ENCODE assay signal across 25 cellular contexts in the genomic region with DNA sequence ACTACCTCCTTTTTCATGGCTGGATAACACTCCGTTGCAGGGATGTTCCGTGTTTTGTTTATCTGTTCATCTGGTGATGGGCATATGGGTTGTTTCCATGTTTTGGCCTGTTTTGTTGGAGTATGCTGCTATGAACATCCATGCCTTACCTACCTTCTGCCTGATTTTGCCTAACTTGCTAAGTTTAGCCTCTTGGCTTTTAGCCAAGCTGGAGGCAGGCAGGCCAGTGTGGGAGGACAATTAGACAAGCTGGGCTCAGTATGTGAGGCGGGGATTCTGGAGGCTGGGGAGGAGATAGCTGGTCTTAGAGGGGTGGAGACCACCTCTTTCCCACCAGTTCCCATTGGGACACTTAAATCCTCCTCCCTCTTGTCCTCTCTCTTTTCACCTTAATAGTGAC.
"Had no signal": no experiment of that assay in that cellular context is flagged by ENCODE, and none has a peak within 500 bp of the region (broad histone marks: within the 10 kb centered on the region; RNA-seq: fewer than 3 reads in every experiment).

No MANE protein-coding gene starts in this region.

- H3K4me3 Mint-ChIP-seq: dendritic cell treated with granulocyte-macrophage colony-stimulating factor and Interleukin-4, amounts not matched to agents 40 ng/mL and 50 ng/mL, for 4 days; effector memory CD8-positive, alpha-beta T cell; memory B cell; natural killer cell treated with Interleukin-12 subunit alpha and Interleukin-12 subunit beta and Interleukin-15 and Interleukin-18, amount 100 ng/mL, for 72 hours; stimulated activated naive B cell treated with anti-CD40 and anti-IgM and Interleukin-4, amounts not matched to agents 10 μg/mL and 1 μg/mL and 100 μg/mL, for 72 hours; stimulated activated naive CD8-positive, alpha-beta T cell treated with anti-CD3 and anti-CD28 coated beads, Interleukin-15, amount 100 ng/mL, for 72 hours had no signal

- H3K27ac ChIP-seq: epithelial cell of prostate, esophagus muscularis mucosa, gastroesophageal sphincter, left ventricle myocardium inferior, lower lobe of right lung, neutrophil, ovary, right atrium auricular region, sigmoid colon, skin epidermis, testis, tibial nerve, upper lobe of right lung, vagina had no signal

- H3K36me3 ChIP-seq: esophagus muscularis mucosa, gastroesophageal sphincter, left ventricle myocardium inferior, lower lobe of right lung, neutrophil, ovary, right atrium auricular region, sigmoid colon, tibial nerve, upper lobe of right lung, vagina had no signal

- H3K4me1 Mint-ChIP-seq: memory B cell; stimulated activated naive B cell treated with anti-CD40 and anti-IgM and Interleukin-4, amounts not matched to agents 10 μg/mL and 1 μg/mL and 100 μg/mL, for 72 hours; stimulated activated naive CD8-positive, alpha-beta T cell treated with anti-CD3 and anti-CD28 coated beads, Interleukin-15, amount 100 ng/mL, for 72 hours had no signal

- H3K36me3 Mint-ChIP-seq: memory B cell; natural killer cell treated with Interleukin-12 subunit alpha and Interleukin-12 subunit beta and Interleukin-15 and Interleukin-18, amount 100 ng/mL, for 72 hours; stimulated activated naive B cell treated with anti-CD40 and anti-IgM and Interleukin-4, amounts not matched to agents 10 μg/mL and 1 μg/mL and 100 μg/mL, for 72 hours had no signal

- H3K4me3 ChIP-seq: esophagus muscularis mucosa, gastroesophageal sphincter, left ventricle myocardium inferior, lower lobe of right lung, ovary, right atrium auricular region, sigmoid colon, skin epidermis, testis, tibial nerve, upper lobe of right lung, vagina had no signal

- H3K4me1 ChIP-seq: esophagus muscularis mucosa, gastroesophageal sphincter, left ventricle myocardium inferior, right atrium auricular region, sigmoid colon, testis, tibial nerve had no signal

- H3K27ac Mint-ChIP-seq: dendritic cell treated with granulocyte-macrophage colony-stimulating factor and Interleukin-4, amounts not matched to agents 40 ng/mL and 50 ng/mL, for 4 days; effector memory CD8-positive, alpha-beta T cell; memory B cell; natural killer cell treated with Interleukin-12 subunit alpha and Interleukin-12 subunit beta and Interleukin-15 and Interleukin-18, amount 100 ng/mL, for 72 hours; stimulated activated naive B cell treated with anti-CD40 and anti-IgM and Interleukin-4, amounts not matched to agents 10 μg/mL and 1 μg/mL and 100 μg/mL, for 72 hours; stimulated activated naive CD8-positive, alpha-beta T cell treated with anti-CD3 and anti-CD28 coated beads, Interleukin-15, amount 100 ng/mL, for 72 hours had no signal

- H3K9me3 ChIP-seq: esophagus muscularis mucosa, gastroesophageal sphincter, left ventricle myocardium inferior, lower lobe of right lung, neutrophil, ovary, right atrium auricular region, sigmoid colon, testis, tibial nerve, upper lobe of right lung, vagina had no signal

- H3K9me3 Mint-ChIP-seq: dendritic cell treated with granulocyte-macrophage colony-stimulating factor and Interleukin-4, amounts not matched to agents 40 ng/mL and 50 ng/mL, for 4 days; effector memory CD8-positive, alpha-beta T cell; memory B cell; natural killer cell treated with Interleukin-12 subunit alpha and Interleukin-12 subunit beta and Interleukin-15 and Interleukin-18, amount 100 ng/mL, for 72 hours; stimulated activated naive B cell treated with anti-CD40 and anti-IgM and Interleukin-4, amounts not matched to agents 10 μg/mL and 1 μg/mL and 100 μg/mL, for 72 hours; stimulated activated naive CD8-positive, alpha-beta T cell treated with anti-CD3 and anti-CD28 coated beads, Interleukin-15, amount 100 ng/mL, for 72 hours had no signal

- DNase-seq: effector memory CD8-positive, alpha-beta T cell; foreskin fibroblast; glutamatergic neuron; left ventricle myocardium inferior; lower lobe of right lung; midbrain; ovary; sigmoid colon; stimulated activated CD4-positive, alpha-beta T cell treated with anti-CD3 and anti-CD28 coated beads, Interleukin-2, amount 100 ng/mL, for 24 hours; stimulated activated CD4-positive, alpha-beta T cell treated with anti-CD3 and anti-CD28 coated beads, Interleukin-4, amount 100 ng/mL, for 4 hours; stimulated activated naive B cell treated with anti-CD40 and anti-IgM and Interleukin-4, amounts not matched to agents 10 μg/mL and 1 μg/mL and 100 μg/mL, for 72 hours; stimulated activated naive CD8-positive, alpha-beta T cell treated with anti-CD3 and anti-CD28 coated beads, Interleukin-15, amount 100 ng/mL, for 72 hours; testis; upper lobe of right lung had no signal
